In the genomic region with DNA sequence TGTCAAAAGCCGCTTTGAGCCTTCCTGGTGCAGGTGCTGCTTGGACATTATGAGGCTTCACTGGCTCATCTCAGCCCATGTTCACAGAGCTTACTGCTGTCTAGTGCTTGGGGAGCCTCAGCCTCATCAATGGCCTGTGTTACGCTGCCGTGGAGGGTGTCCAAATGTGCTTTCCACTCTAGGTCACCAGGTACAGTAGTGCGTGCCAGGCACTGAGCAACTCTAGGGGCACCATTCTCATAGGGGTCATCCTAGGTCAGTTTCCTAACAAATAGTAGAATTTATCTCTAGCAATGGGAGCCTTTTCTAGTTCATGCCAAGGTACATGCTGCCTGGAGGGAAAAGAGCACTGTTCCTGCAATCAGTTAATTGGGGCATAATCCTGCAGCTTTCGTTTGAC, we compare ENCODE assay signal across 23 cellular contexts.
"Had no signal": no experiment of that assay in that cellular context is flagged by ENCODE, and none has a peak within 500 bp of the region (broad histone marks: within the 10 kb centered on the region; RNA-seq: fewer than 3 reads in every experiment).

No MANE protein-coding gene starts in this region.

- H3K9ac ChIP-seq: SK-N-SH had no signal

- FAIRE-seq: K562 had no signal

- H3K27ac ChIP-seq: SJCRH30, VCaP had no signal

- H3K4me2 ChIP-seq: SK-N-SH had no signal

- DNase-seq: activated CD4-positive, alpha-beta memory T cell treated with anti-CD3 and anti-CD28 coated beads, Interleukin-2, amount 10 ng/mL, durations not matched to agents 7 days and 5 days; activated CD4-positive, alpha-beta T cell treated with anti-CD3 and anti-CD28 coated beads for 36 hours; activated CD4-positive, alpha-beta T cell treated with anti-CD3 and anti-CD28 coated beads, Interleukin-2, amount 50 U/mL, for 1 hour; activated gamma-delta T cell treated with Interleukin-2 at 50 U/mL for 16 hours; activated naive CD4-positive, alpha-beta T cell treated with anti-CD3 and anti-CD28 coated beads, Interleukin-2, amount 10 ng/mL, durations not matched to agents 7 days and 5 days; activated naive CD8-positive, alpha-beta T cell treated with anti-CD3 and anti-CD28 coated beads for 36 hours; activated T-cell treated with anti-CD3 and anti-CD28 coated beads for 4 hours; activated T-cell treated with anti-CD3 and anti-CD28 coated beads, Interleukin-2, amount 50 U/mL, for 48 hours; Karpas-422; MM.1S; NCI-H1105; NCI-H1436; NCI-H1694 treated with DMSO at 0.1 percent for 48 hours; NCI-H2029 treated with DMSO at 0.1 percent for 48 hours; NCI-H345; NCI-H510A; NCI-H526 treated with DMSO at 0.1 percent for 48 hours; SJCRH30; SK-N-SH; T-helper 1 cell had no signal

- H3K4me3 ChIP-seq: K562, SJCRH30 had no signal

- ATAC-seq: activated CD4-positive, alpha-beta T cell treated with anti-CD3 and anti-CD28 coated beads for 36 hours; activated T-helper 17 cell treated with anti-CD3 and anti-CD28 coated beads, Interleukin-2, amount 50 U/mL, for 72 hours; K562 had no signal

- H3K9me3 ChIP-seq: SJCRH30, SK-N-SH had no signal

- H3K36me3 ChIP-seq: SJCRH30 had no signal

- H3K27me3 ChIP-seq: SJCRH30 had no signal
